In genomic region chr10:21517983-21518628, GRCh38 we compare ENCODE assay signal across 8 cellular contexts. TPM values are rescaled to one million over a fixed set of nuclear protein-coding genes. Genes with fewer than 3 reads are reported as not detected.
DNase-seq lines count a peak whose midpoint lies in the region; ATAC-seq lines count a peak whose summit lies in the region.

No MANE protein-coding gene starts in this region.

- ATAC-seq in activated CD8-positive, alpha-beta T cell treated with anti-CD3 and anti-CD28 coated beads, Interleukin-2, amount 10 ng/mL, durations not matched to agents 7 days and 5 days, result no peak
- ATAC-seq in left ventricle myocardium superior, result peak; percentile 59
- no peak for ATAC-seq in GM21360 (IDR thresholded peaks at IDR 0.05; ENCODE audit: unreplicated experiment)

- H3K4me3 Mint-ChIP-seq in activated CD8-positive, alpha-beta T cell treated with anti-CD3 and anti-CD28 coated beads, Interleukin-2, amount 10 ng/mL, durations not matched to agents 7 days and 5 days, result peak overlapping the region; percentile 58

- POLR2A ChIA-PET in activated CD8-positive, alpha-beta T cell treated with anti-CD3 and anti-CD28 coated beads, Interleukin-2, amount 10 ng/mL, durations not matched to agents 7 days and 5 days (lab: Charles Lee), result interaction anchor here (1.0 to 1.2 kb wide), 3 partner anchors 9 to 23 kb away, joined by 3 read pairs; no protein-coding TSS in a partner anchor

- H3K4me3 ChIP-seq in skeletal muscle tissue (ENCODE audit: low read length in 3 of 3), result peak overlapping the region; percentile 73 to 86 (median 81)

- H3K9me3 ChIP-seq in skeletal muscle tissue (ENCODE audit: control insufficient read depth in 3 of 3, low read length in 3 of 3), result no peaks in the 10 kb centered on the region

- intact Hi-C loops in left ventricle myocardium superior (cut with micrococcal nuclease), result loop anchor here (10.0 kb wide), 1 partner anchor 443 kb away; no protein-coding TSS in a partner anchor

- peaks cover 78% of the 10 kb centered on the region for H3K27me3 Mint-ChIP-seq in activated CD8-positive, alpha-beta T cell treated with anti-CD3 and anti-CD28 coated beads, Interleukin-2, amount 10 ng/mL, durations not matched to agents 7 days and 5 days (ENCODE audit: low read depth)

- peak overlapping the region; percentile 19 for H3K27ac Mint-ChIP-seq in activated CD8-positive, alpha-beta T cell treated with anti-CD3 and anti-CD28 coated beads, Interleukin-2, amount 10 ng/mL, durations not matched to agents 7 days and 5 days

- peaks cover 38% of the 10 kb centered on the region for H3K4me1 Mint-ChIP-seq in activated CD8-positive, alpha-beta T cell treated with anti-CD3 and anti-CD28 coated beads, Interleukin-2, amount 10 ng/mL, durations not matched to agents 7 days and 5 days (ENCODE audit: low read depth)

- DNase-seq in EH (ENCODE audit: low read depth) (peak; percentile 35), NCI-H1694 (lab: John Stamatoyannopoulos, UW) (peak; percentile 82), left ventricle myocardium superior (no peak)
- DNase-seq in activated CD8-positive, alpha-beta T cell treated with anti-CD3 and anti-CD28 coated beads, Interleukin-2, amount 10 ng/mL, durations not matched to agents 7 days and 5 days, result no peak
- DNase-seq in effector CD8-positive, alpha-beta T cell (lab: John Stamatoyannopoulos, UW), result no peak
- DNase-seq in activated CD4-positive, CD25-positive, alpha-beta regulatory T cell treated with anti-CD3 and anti-CD28 coated beads, Interleukin-2, amount 50 U/mL, for 72 hours, result no peak

- H3K9me3 Mint-ChIP-seq in activated CD8-positive, alpha-beta T cell treated with anti-CD3 and anti-CD28 coated beads, Interleukin-2, amount 10 ng/mL, durations not matched to agents 7 days and 5 days (ENCODE audit: insufficient read depth), result no peaks in the 10 kb centered on the region

- H3K36me3 ChIP-seq in skeletal muscle tissue (ENCODE audit: control insufficient read depth in 3 of 3, insufficient read depth in 3 of 3, low read length in 3 of 3), result no peaks in the 10 kb centered on the region

- CTCF ChIA-PET in activated CD8-positive, alpha-beta T cell treated with anti-CD3 and anti-CD28 coated beads, Interleukin-2, amount 10 ng/mL, durations not matched to agents 7 days and 5 days (lab: Charles Lee), result interaction anchor here (0.6 to 1.7 kb wide), 3 partner anchors 20 to 292 kb away, joined by 3 to 12 read pairs (median 3); no protein-coding TSS in a partner anchor

- H3K4me1 ChIP-seq in skeletal muscle tissue (ENCODE audit: control insufficient read depth in 3 of 3, insufficient read depth in 3 of 3, low read length in 3 of 3), result peaks cover 14 to 34% (median 30%) of the 10 kb centered on the region in 3 donors

- peak overlapping the region; percentile 76 for H3K27ac ChIP-seq in skeletal muscle tissue (ENCODE audit: low read depth, low read length)

- peak overlapping the region; percentile 70 to 83 (median 76) for H3K9ac ChIP-seq in skeletal muscle tissue (ENCODE audit: low read depth in 1 of 3, low read length in 3 of 3)

- H3K36me3 Mint-ChIP-seq in activated CD8-positive, alpha-beta T cell treated with anti-CD3 and anti-CD28 coated beads, Interleukin-2, amount 10 ng/mL, durations not matched to agents 7 days and 5 days (ENCODE audit: low read depth), result no peaks in the 10 kb centered on the region

- H3K27me3 ChIP-seq in skeletal muscle tissue (ENCODE audit: control insufficient read depth in 3 of 3, insufficient read depth in 3 of 3, low read length in 3 of 3), result peaks cover 0 to 4% (median 0%) of the 10 kb centered on the region in 3 donors

RNA-seq across cellular contexts. Expression of gene SKIDA1, which starts 7.4 kb away (rescaled TPM):
- under 1 TPM; 0.10 to 0.11 TPM for total RNA-seq in activated CD8-positive, alpha-beta T cell treated with anti-CD3 and anti-CD28 coated beads, Interleukin-2, amount 10 ng/mL, durations not matched to agents 7 days and 5 days
- total RNA-seq in left ventricle myocardium superior (3.6 TPM), skeletal muscle tissue (2.1 TPM)

RNA-seq across cellular contexts. Expression of gene MLLT10, which starts 15.9 kb away (rescaled TPM):
- 10 to 100 TPM; 46.0 to 47.1 TPM for total RNA-seq in activated CD8-positive, alpha-beta T cell treated with anti-CD3 and anti-CD28 coated beads, Interleukin-2, amount 10 ng/mL, durations not matched to agents 7 days and 5 days
- total RNA-seq in left ventricle myocardium superior (26.1 TPM), skeletal muscle tissue (43.3 TPM)

Comparison
In these comparisons a context has a peak if more than half of its experiments do, and no peak if none do; other contexts are left out.
1. DNase-seq: peak in EH (single experiment) and NCI-H1694 (single experiment); none in activated CD8-positive, alpha-beta T cell treated with anti-CD3 and anti-CD28 coated beads, Interleukin-2, amount 10 ng/mL, durations not matched to agents 7 days and 5 days (single experiment), left ventricle myocardium superior (single experiment), effector CD8-positive, alpha-beta T cell (single experiment) and activated CD4-positive, CD25-positive, alpha-beta regulatory T cell treated with anti-CD3 and anti-CD28 coated beads, Interleukin-2, amount 50 U/mL, for 72 hours (single experiment).